Comparison of ENCODE assay signal across 8 cellular contexts in the genomic region with DNA sequence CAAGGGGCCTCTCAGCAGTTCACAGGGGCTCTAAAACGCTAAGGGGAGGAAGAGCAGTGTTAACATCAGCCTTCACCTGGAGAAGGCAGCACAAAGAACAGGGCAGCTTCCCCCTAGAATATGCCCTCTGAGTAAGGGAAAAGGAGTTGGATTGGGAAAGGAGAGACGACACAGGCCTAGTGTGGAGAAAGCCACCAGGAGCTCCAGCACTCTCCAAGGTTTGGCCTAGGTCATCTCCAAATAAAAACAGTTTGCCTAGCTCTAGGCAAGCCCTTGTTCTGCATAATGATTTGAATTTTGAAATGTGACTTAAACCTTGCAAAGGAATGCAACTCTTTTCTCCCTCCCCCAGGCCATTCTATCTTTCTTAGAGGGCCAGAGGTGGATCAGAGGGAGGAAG.
A peak's percentile ranks its signal among the peaks of the same experiment; 100 is the strongest.
DNase-seq lines count a peak whose midpoint lies in the region; ATAC-seq, FAIRE-seq and TF ChIP-seq lines count a peak whose summit lies in the region.

No MANE protein-coding gene starts in this region.

- no peak for ATAC-seq in T-cell (replicated peaks in 1 of 4)
- ATAC-seq in gastroesophageal sphincter = no peak
- no peak for ATAC-seq in HG02981 (IDR thresholded peaks at IDR 0.05; ENCODE audit: unreplicated experiment)

- H3K27ac ChIP-seq in gastroesophageal sphincter (peak overlapping the region; percentile 32 to 92 (median 92)), prostate gland (peak overlapping the region; percentile 75 to 82)

- in situ Hi-C loops in G401 (cut with HindIII; ENCODE audit: low sequenced_read_pairs) = no loop called here

- no peaks in the 10 kb centered on the region for H3K9me3 Mint-ChIP-seq in T-cell

- H3K27me3 ChIP-seq in gastroesophageal sphincter = no peaks in the 10 kb centered on the region
- H3K27me3 ChIP-seq in prostate gland (replicated peaks; ENCODE audit: insufficient read depth) = no peaks in the 10 kb centered on the region

- DNase-seq in G401 (ENCODE audit: low spot score) = peak; percentile 40
- DNase-seq in T-cell = no peak
- no peak for DNase-seq in prostate gland (ENCODE audit: low spot score)
- no peak for DNase-seq in HTR-8/SVneo (ENCODE audit: insufficient read length, low spot score)
- no peak for DNase-seq in activated CD4-positive, alpha-beta T cell treated with anti-CD3 and anti-CD28 coated beads for 4 hours
- DNase-seq in COLO668 (lab: John Stamatoyannopoulos, UW; ENCODE audit: unreplicated experiment) = no peak

- TF ChIP-seq CTCF in gastroesophageal sphincter (IDR thresholded peaks at IDR 0.05) (no peak), prostate gland (IDR thresholded peaks at IDR 0.05) (no peak)

- no peaks in the 10 kb centered on the region for H3K36me3 Mint-ChIP-seq in T-cell

- POLR2A ChIA-PET in T-cell (lab: Charles Lee) = interaction anchor here (0.6 to 2.5 kb wide), 2 partner anchors 100 to 115 kb away, joined by 3 to 38 read pairs; a partner anchor contains a TSS

- peaks cover 10 to 84% (median 20%) of the 10 kb centered on the region in 3 donors for H3K4me1 ChIP-seq in gastroesophageal sphincter
- no peaks in the 10 kb centered on the region for H3K4me1 ChIP-seq in prostate gland (replicated peaks)

- no peak for TF ChIP-seq EP300 in gastroesophageal sphincter (IDR thresholded peaks at IDR 0.05)

- H3K9me3 ChIP-seq in gastroesophageal sphincter (no peaks in the 10 kb centered on the region), prostate gland (no peaks in the 10 kb centered on the region)

- TF ChIP-seq POLR2A in gastroesophageal sphincter (IDR thresholded peaks at IDR 0.05) = no peak
- TF ChIP-seq POLR2A in prostate gland (IDR thresholded peaks at IDR 0.05) = no peak

- CTCF ChIA-PET in T-cell (lab: Charles Lee) = interaction anchor here (0.7 to 2.8 kb wide), 6 partner anchors 11 to 99 kb away, joined by 3 to 24 read pairs (median 4); a partner anchor contains a TSS

- 20 to 36% methylated on average over 1 of the region's 2 CpGs for WGBS in gastroesophageal sphincter (ENCODE audit: low coverage in 1 of 2), 2 donors
- 20% methylated on average over 2 of the region's 2 CpGs for WGBS in prostate gland

- H3K4me3 Mint-ChIP-seq in T-cell = peak overlapping the region; percentile 84 to 92 (median 91)

- H3K27ac Mint-ChIP-seq in T-cell = peak overlapping the region; percentile 98 to 99

- no peak for FAIRE-seq in HTR-8/SVneo (lab: Jason Lieb, UNC)

- peaks cover 40 to 49% (median 48%) of the 10 kb centered on the region in 3 donors for H3K4me1 Mint-ChIP-seq in T-cell

- H3K4me3 ChIP-seq in gastroesophageal sphincter (peak overlapping the region in 1 of 2 donors; percentile 55), prostate gland (peak overlapping the region in 1 of 2 donors; percentile 36)

- H3K36me3 ChIP-seq in gastroesophageal sphincter (no peaks in the 10 kb centered on the region), prostate gland (no peaks in the 10 kb centered on the region)

- intact Hi-C loops in prostate gland (cut with DNase I) = loop anchor here (1.0 to 5.0 kb wide), 5 partner anchors 64 to 424 kb away; a partner anchor contains a TSS

- no peaks in the 10 kb centered on the region for H3K27me3 Mint-ChIP-seq in T-cell
